ENCODE assay signal across 1 cellular context in the genomic region with DNA sequence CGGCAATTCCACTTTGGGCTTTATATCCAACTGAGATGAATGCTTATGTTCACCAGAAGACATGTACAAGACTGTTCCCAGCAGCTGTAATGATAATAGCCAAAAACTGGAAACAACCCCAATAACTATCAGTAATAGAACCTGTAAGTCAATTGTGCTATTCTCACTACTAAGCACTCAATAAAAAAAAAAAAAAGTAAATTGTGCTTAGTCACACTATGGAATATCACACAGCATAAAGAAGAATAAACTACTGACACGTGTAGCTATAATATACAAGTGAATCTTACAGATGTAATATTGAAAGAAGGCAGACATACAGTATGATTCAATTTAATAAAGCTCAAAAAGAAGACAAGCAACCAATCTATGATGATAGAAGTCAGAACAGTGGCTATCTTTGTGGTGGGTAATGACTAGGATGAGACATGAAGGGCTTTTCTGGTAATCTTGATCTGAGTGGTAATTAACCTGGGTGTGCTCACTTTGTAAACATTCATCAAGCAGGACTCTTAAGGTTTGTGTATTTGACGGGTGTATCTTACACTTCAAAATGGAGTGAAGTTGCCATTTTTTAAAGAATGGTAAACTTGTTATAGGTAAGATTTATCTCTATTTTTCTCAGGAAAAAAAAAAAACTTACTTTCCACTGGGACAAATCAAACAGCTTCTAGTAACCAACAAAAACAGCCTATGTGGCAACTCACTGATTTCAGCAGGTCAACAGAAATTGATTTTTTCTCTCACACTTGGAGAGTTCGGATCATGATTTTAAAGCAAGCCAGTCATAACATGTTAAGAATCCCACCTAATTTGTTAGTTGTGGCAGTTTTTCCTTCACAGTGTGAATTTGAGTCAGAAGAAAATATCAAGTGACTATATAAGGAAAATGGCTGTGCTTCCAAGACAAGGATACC.
TF ChIP-seq lines count a peak whose summit lies in the region.

No MANE protein-coding gene starts in this region.

TF ChIP-seq in GM12878, 131 proteins besides CTCF, POLR2A, EP300 and RAD21 (continued from another document):
- TF ChIP-seq RB1 (IDR thresholded peaks at IDR 0.05; ENCODE audit: borderline replicate concordance) (no peak), PAX8 (IDR thresholded peaks at IDR 0.05) (no peak), MXI1 (IDR thresholded peaks at IDR 0.05; ENCODE audit: low read depth, low read length) (no peak)
- TF ChIP-seq, protein P1, sequence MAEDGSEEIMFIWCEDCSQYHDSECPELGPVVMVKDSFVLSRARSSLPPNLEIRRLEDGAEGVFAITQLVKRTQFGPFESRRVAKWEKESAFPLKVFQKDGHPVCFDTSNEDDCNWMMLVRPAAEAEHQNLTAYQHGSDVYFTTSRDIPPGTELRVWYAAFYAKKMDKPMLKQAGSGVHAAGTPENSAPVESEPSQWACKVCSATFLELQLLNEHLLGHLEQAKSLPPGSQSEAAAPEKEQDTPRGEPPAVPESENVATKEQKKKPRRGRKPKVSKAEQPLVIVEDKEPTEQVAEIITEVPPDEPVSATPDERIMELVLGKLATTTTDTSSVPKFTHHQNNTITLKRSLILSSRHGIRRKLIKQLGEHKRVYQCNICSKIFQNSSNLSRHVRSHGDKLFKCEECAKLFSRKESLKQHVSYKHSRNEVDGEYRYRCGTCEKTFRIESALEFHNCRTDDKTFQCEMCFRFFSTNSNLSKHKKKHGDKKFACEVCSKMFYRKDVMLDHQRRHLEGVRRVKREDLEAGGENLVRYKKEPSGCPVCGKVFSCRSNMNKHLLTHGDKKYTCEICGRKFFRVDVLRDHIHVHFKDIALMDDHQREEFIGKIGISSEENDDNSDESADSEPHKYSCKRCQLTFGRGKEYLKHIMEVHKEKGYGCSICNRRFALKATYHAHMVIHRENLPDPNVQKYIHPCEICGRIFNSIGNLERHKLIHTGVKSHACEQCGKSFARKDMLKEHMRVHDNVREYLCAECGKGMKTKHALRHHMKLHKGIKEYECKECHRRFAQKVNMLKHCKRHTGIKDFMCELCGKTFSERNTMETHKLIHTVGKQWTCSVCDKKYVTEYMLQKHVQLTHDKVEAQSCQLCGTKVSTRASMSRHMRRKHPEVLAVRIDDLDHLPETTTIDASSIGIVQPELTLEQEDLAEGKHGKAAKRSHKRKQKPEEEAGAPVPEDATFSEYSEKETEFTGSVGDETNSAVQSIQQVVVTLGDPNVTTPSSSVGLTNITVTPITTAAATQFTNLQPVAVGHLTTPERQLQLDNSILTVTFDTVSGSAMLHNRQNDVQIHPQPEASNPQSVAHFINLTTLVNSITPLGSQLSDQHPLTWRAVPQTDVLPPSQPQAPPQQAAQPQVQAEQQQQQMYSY (CRISPR knock-in tag; IDR thresholded peaks at IDR 0.05), result no peak
TF ChIP-seq in GM12878: peak in this region for 0.
